ENCODE assay signal across 15 cellular contexts in the genomic region with DNA sequence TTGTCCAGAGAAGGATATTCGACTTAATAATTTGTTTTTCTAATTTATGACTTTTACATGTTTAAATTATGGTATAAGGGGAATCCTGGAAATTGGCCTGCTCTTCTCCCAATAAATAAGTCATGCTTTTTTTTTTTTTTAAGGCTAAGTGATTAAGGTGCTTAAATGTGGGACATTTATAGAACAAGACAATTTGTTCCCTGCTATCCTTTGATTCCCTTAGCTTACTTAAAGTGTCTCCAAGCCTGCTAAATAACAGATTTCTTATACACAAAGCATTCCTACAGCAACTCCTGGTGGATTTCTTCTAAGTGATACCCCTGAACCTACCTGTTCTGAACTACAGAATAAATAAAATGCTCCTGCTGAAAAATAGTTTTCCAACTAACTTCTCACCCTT.
DNase-seq lines count a peak whose midpoint lies in the region; ATAC-seq and TF ChIP-seq lines count a peak whose summit lies in the region.
"Had no signal": no experiment of that assay in that cellular context is flagged by ENCODE, and none has a peak within 500 bp of the region (broad histone marks: within the 10 kb centered on the region; RNA-seq: fewer than 3 reads in every experiment).

No MANE protein-coding gene starts in this region.

- H3K9me1 ChIP-seq in IMR-90 (ENCODE audit: insufficient read depth, low read length), result peaks cover 2% of the 10 kb centered on the region; the same call in 1 of the 2 replicates

- H3K4me3 Mint-ChIP-seq in endodermal cell, result no peak overlapping the region
- H3K4me3 Mint-ChIP-seq: CD14-positive monocyte; CD8-positive, alpha-beta T cell; H9 had no signal

- H3K27ac ChIP-seq in SK-N-SH (ENCODE audit: low read depth in 2 of 2, low read length in 1 of 2) (peak overlapping the region; percentile 11 to 83; a peak in 3 of 4 replicates), IMR-90 (ENCODE audit: insufficient read depth, low read length) (peak overlapping the region; percentile 65; the same call in 1 of the 2 replicates), esophagus muscularis mucosa (replicated peaks in 1 of 4) (peak overlapping the region; percentile 63 to 75 (median 64)), sigmoid colon (peak overlapping the region; percentile 14 to 63 (median 46)), endodermal cell (ENCODE audit: low read depth, low read length) (no peak overlapping the region)
- H3K27ac ChIP-seq: 22Rv1 had no signal

- intact Hi-C loops in IMR-90 (cut with micrococcal nuclease), result loop anchor here (1.0 to 5.0 kb wide), 3 partner anchors 84 to 288 kb away; no protein-coding TSS in a partner anchor
- intact Hi-C loops in esophagus muscularis mucosa (cut with DNase I), result no loop called here
- intact Hi-C loops in sigmoid colon (cut with DNase I), result no loop called here

- ATAC-seq in SK-N-SH treated with all-trans-retinoic acid at 6 μM for 48 hours (no peak), IMR-90 (ENCODE audit: low read depth) (no peak), GM18520 (IDR thresholded peaks at IDR 0.05; ENCODE audit: unreplicated experiment) (no peak)
- ATAC-seq: CD8-positive, alpha-beta T cell had no signal

- in situ Hi-C loops in IMR-90 (cut with MboI; ENCODE audit: low sequenced_read_pairs), result loop anchor here (25.0 kb wide), 1 partner anchor 828 kb away; no protein-coding TSS in a partner anchor

- dilution Hi-C loops in IMR-90 (cut with HindIII; ENCODE audit: low sequenced_read_pairs, unreplicated experiment), result no loop called here

- H4K20me1 ChIP-seq in SK-N-SH (ENCODE audit: insufficient read depth) (no peaks in the 10 kb centered on the region), IMR-90 (ENCODE audit: insufficient read depth, low read length) (no peaks in the 10 kb centered on the region)

- peak overlapping the region; percentile 96 for H3K4ac ChIP-seq in IMR-90 (ENCODE audit: low read depth, low read length)

- peak overlapping the region; percentile 82 for H3K56ac ChIP-seq in IMR-90 (ENCODE audit: extremely low read depth, insufficient read depth, low read length)

- BruUV-seq in IMR-90 (replicated peaks; lab: Mats Ljungman, UMichigan), result TSS peak; percentile 72

- no peak overlapping the region for H2AK9ac ChIP-seq in IMR-90 (replicated peaks; ENCODE audit: low read depth, low read length, poor library complexity)

- H4K91ac ChIP-seq in IMR-90 (ENCODE audit: insufficient read depth, low read depth, low read length), result peak overlapping the region; percentile 35

- POLR2A ChIA-PET in SK-N-SH (lab: Yijun Ruan, JAX) (no interaction called here), IMR-90 (lab: Charles Lee; ENCODE audit: unreplicated experiment) (no interaction called here)

- H3K79me2 ChIP-seq in SK-N-SH (ENCODE audit: insufficient read depth), result peaks cover 35% of the 10 kb centered on the region

- peaks cover 10% of the 10 kb centered on the region for H3K4me1 Mint-ChIP-seq in endodermal cell
- H3K4me1 Mint-ChIP-seq: CD14-positive monocyte had no signal

- H3K4me2 ChIP-seq in SK-N-SH (no peak overlapping the region), IMR-90 (ENCODE audit: low read depth, low read length) (no peak overlapping the region)

- no peaks in the 10 kb centered on the region for H3K9me3 Mint-ChIP-seq in endodermal cell
- H3K9me3 Mint-ChIP-seq: CD8-positive, alpha-beta T cell; H9 had no signal

- H2BK15ac ChIP-seq in IMR-90 (ENCODE audit: low read depth, low read length), result peak overlapping the region; percentile 42; the same call in 1 of the 3 replicates

- H3K9me3 ChIP-seq in SK-N-SH (no peaks in the 10 kb centered on the region), IMR-90 (ENCODE audit: control insufficient read depth, insufficient read depth, low read length) (no peaks in the 10 kb centered on the region), esophagus muscularis mucosa (no peaks in the 10 kb centered on the region), sigmoid colon (no peaks in the 10 kb centered on the region), endodermal cell (ENCODE audit: control insufficient read depth, low read length) (no peaks in the 10 kb centered on the region)

- H2AFZ ChIP-seq in SK-N-SH (ENCODE audit: low read depth), result no peak overlapping the region
- no peak overlapping the region for H2AFZ ChIP-seq in IMR-90 (replicated peaks; ENCODE audit: low read length, poor library complexity)

- H3K23ac ChIP-seq in IMR-90 (ENCODE audit: low read depth, low read length), result peak overlapping the region; percentile 83; the same call in 1 of the 2 replicates

- H3K4me3 ChIP-seq in SK-N-SH (ENCODE audit: low read depth in 2 of 2, low read length in 1 of 2) (no peak overlapping the region), IMR-90 (ENCODE audit: insufficient read depth, low read depth, low read length) (no peak overlapping the region), esophagus muscularis mucosa (no peak overlapping the region), sigmoid colon (no peak overlapping the region), endodermal cell (ENCODE audit: low read length) (no peak overlapping the region)

- no peak for TF ChIP-seq CTCF in SK-N-SH (IDR thresholded peaks at IDR 0.05)
- no peak for TF ChIP-seq CTCF in IMR-90 (conservative IDR thresholded peaks at IDR 0.05; ENCODE audit: low read depth, low read length)
- peak in 1 of 3 experiments; percentile 5 for TF ChIP-seq CTCF in esophagus muscularis mucosa (IDR thresholded peaks at IDR 0.05)
- TF ChIP-seq CTCF in sigmoid colon (IDR thresholded peaks at IDR 0.05), result no peak
- TF ChIP-seq CTCF in endodermal cell (conservative IDR thresholded peaks at IDR 0.05), result no peak

- H3K27me3 ChIP-seq in SK-N-SH (ENCODE audit: insufficient read depth), result no peaks in the 10 kb centered on the region
- no peaks in the 10 kb centered on the region for H3K27me3 ChIP-seq in IMR-90 (ENCODE audit: control insufficient read depth, insufficient read depth, low read length)
- no peaks in the 10 kb centered on the region for H3K27me3 ChIP-seq in esophagus muscularis mucosa
- no peaks in the 10 kb centered on the region for H3K27me3 ChIP-seq in sigmoid colon
- H3K27me3 ChIP-seq in endodermal cell (ENCODE audit: control insufficient read depth, insufficient read depth, low read length, poor library complexity, severe bottlenecking), result no peaks in the 10 kb centered on the region

- peak overlapping the region; percentile 100 for H2BK20ac ChIP-seq in IMR-90 (ENCODE audit: low read depth, low read length)

- TF ChIP-seq EP300 in SK-N-SH (IDR thresholded peaks at IDR 0.05; ENCODE audit: borderline replicate concordance in 1 of 2, low read depth in 1 of 2, low read length in 1 of 2) (no peak), esophagus muscularis mucosa (IDR thresholded peaks at IDR 0.05) (no peak), sigmoid colon (IDR thresholded peaks at IDR 0.05) (peak in 2 of 4 donors; percentile 4 to 83)

- H3K4me1 ChIP-seq in SK-N-SH (ENCODE audit: control insufficient read depth in 1 of 2, insufficient read depth in 2 of 2, low read depth in 1 of 2, low read length in 1 of 2), result peaks cover 0 to 4% of the 10 kb centered on the region in 2 experiments; a peak in 1 of 4 replicates
- peaks cover 6% of the 10 kb centered on the region for H3K4me1 ChIP-seq in IMR-90 (ENCODE audit: control insufficient read depth, insufficient read depth, low read length)
- peaks cover 4 to 22% (median 16%) of the 10 kb centered on the region in 4 donors for H3K4me1 ChIP-seq in esophagus muscularis mucosa
- peaks cover 0 to 20% (median 17%) of the 10 kb centered on the region in 4 donors for H3K4me1 ChIP-seq in sigmoid colon
- H3K4me1 ChIP-seq in endodermal cell (ENCODE audit: control insufficient read depth, insufficient read depth, low read length), result no peaks in the 10 kb centered on the region

- peak overlapping the region; percentile 38; the same call in 1 of the 2 replicates for H4K5ac ChIP-seq in IMR-90 (ENCODE audit: low read depth, low read length)

- H2BK5ac ChIP-seq in IMR-90 (ENCODE audit: low read depth, low read length, poor library complexity, severe bottlenecking), result peak overlapping the region; percentile 100

- WGBS in SK-N-SH (ENCODE audit: low lambda C conversion rate), result 58% methylated on average over 1 of the region's 1 CpG
- no CpG with 5 or more reads among the region's 1 CpG for WGBS in IMR-90 (ENCODE audit: extremely low coverage in 2 of 2, insufficient read length in 1 of 2), 2 experiments
- WGBS in esophagus muscularis mucosa, result 83% methylated on average over 1 of the region's 1 CpG
- WGBS in sigmoid colon, 2 donors, result 90 to 92% methylated on average over 1 of the region's 1 CpG
- WGBS in endodermal cell (ENCODE audit: insufficient coverage in 1 of 2, insufficient read length in 1 of 2), 2 experiments, result 92% methylated on average over 1 of the region's 1 CpG; no CpG with 5 or more reads in 1 of the 2 experiments

- DNase-seq in SK-N-SH (no peak), IMR-90 (no peak), esophagus muscularis mucosa (ENCODE audit: extremely low spot score) (no peak), sigmoid colon (no peak), endodermal cell (no peak)
- DNase-seq: CD8-positive, alpha-beta T cell; COR-L47; DMS153; DMS79 treated with DMSO at 0.1 percent for 48 hours; GOT3; H9 had no signal

- H3K79me1 ChIP-seq in IMR-90 (ENCODE audit: low read depth in 1 of 2, low read length in 2 of 2), result peaks cover 0 to 8% of the 10 kb centered on the region in 2 experiments; a peak in 1 of 4 replicates

- H3K36me3 Mint-ChIP-seq in endodermal cell (ENCODE audit: low read depth), result no peaks in the 10 kb centered on the region
- H3K36me3 Mint-ChIP-seq: CD14-positive monocyte; CD8-positive, alpha-beta T cell had no signal

- H3K36me3 ChIP-seq in SK-N-SH (replicated peaks in 1 of 2; ENCODE audit: control insufficient read depth in 1 of 2, insufficient read depth in 2 of 2, low read length in 1 of 2), result no peaks in the 10 kb centered on the region
- no peaks in the 10 kb centered on the region for H3K36me3 ChIP-seq in IMR-90 (ENCODE audit: control insufficient read depth, insufficient read depth, low read length)
- no peaks in the 10 kb centered on the region for H3K36me3 ChIP-seq in esophagus muscularis mucosa
- no peaks in the 10 kb centered on the region for H3K36me3 ChIP-seq in sigmoid colon
- H3K36me3 ChIP-seq in endodermal cell (ENCODE audit: control insufficient read depth, insufficient read depth, low read length), result no peaks in the 10 kb centered on the region

- no peak overlapping the region for H3K27ac Mint-ChIP-seq in endodermal cell
- H3K27ac Mint-ChIP-seq: CD14-positive monocyte; CD8-positive, alpha-beta T cell; H9 had no signal

- peak overlapping the region; percentile 51 to 93; a peak in 3 of 4 replicates for H4K8ac ChIP-seq in IMR-90 (ENCODE audit: low read depth in 2 of 2, low read length in 2 of 2)

- H3K14ac ChIP-seq in IMR-90 (replicated peaks; ENCODE audit: low read depth, low read length), result peak overlapping the region; percentile 96; the same call in 1 of the 2 replicates

- H3K18ac ChIP-seq in IMR-90 (ENCODE audit: low read depth, low read length), result peak overlapping the region; percentile 98

- no peaks in the 10 kb centered on the region for H3K27me3 Mint-ChIP-seq in endodermal cell (ENCODE audit: insufficient read depth)

- TF ChIP-seq RAD21 in SK-N-SH (IDR thresholded peaks at IDR 0.05; ENCODE audit: low read length), result no peak
- no peak for TF ChIP-seq RAD21 in IMR-90 (IDR thresholded peaks at IDR 0.05; ENCODE audit: low read length)

- CTCF ChIA-PET in SK-N-SH (lab: Yijun Ruan, JAX) (no interaction called here), IMR-90 (lab: Yijun Ruan, JAX) (no interaction called here)

- H3K9ac ChIP-seq in SK-N-SH (no peak overlapping the region), IMR-90 (ENCODE audit: low read depth, low read length) (peak overlapping the region; percentile 29; the same call in 1 of the 2 replicates), endodermal cell (ENCODE audit: extremely low read depth, low read length, poor library complexity, severe bottlenecking) (no peak overlapping the region)

- peaks cover 14% of the 10 kb centered on the region for H3F3A ChIP-seq in SK-N-SH (replicated peaks; ENCODE audit: insufficient read depth)

- TF ChIP-seq POLR2A in IMR-90 (IDR thresholded peaks at IDR 0.05; ENCODE audit: low read depth, low read length) (no peak), esophagus muscularis mucosa (IDR thresholded peaks at IDR 0.05; ENCODE audit: low read depth) (no peak), sigmoid colon (IDR thresholded peaks at IDR 0.05) (no peak)

- H2BK120ac ChIP-seq in IMR-90 (ENCODE audit: low read depth, low read length), result peak overlapping the region; percentile 100

- H3K9me2 ChIP-seq in SK-N-SH, result no peaks in the 10 kb centered on the region

- H2AK5ac ChIP-seq in IMR-90 (ENCODE audit: low read depth, low read length), result no peak overlapping the region
